Comparison of ENCODE assay signal across 28 cellular contexts in genomic region chr2:14884651-14885050, GRCh38.
"Had no signal": no experiment of that assay in that cellular context is flagged by ENCODE, and none has a peak within 500 bp of the region (broad histone marks: within the 10 kb centered on the region; RNA-seq: fewer than 3 reads in every experiment).

No MANE protein-coding gene starts in this region.

- H3K27ac ChIP-seq: colonic mucosa, coronary artery, dorsolateral prefrontal cortex, epithelial cell of prostate, esophagus muscularis mucosa, esophagus squamous epithelium, foreskin keratinocyte, gastrocnemius medialis, gastroesophageal sphincter, heart left ventricle, heart right ventricle had no signal

- H3K27me3 ChIP-seq: colonic mucosa, dorsolateral prefrontal cortex, esophagus muscularis mucosa, esophagus squamous epithelium, foreskin keratinocyte, gastrocnemius medialis, gastroesophageal sphincter, heart left ventricle, heart right ventricle had no signal

- DNase-seq: colonic mucosa; cortex of kidney; dermis blood vessel endothelial cell; dorsolateral prefrontal cortex; effector CD4-positive, alpha-beta T cell; effector CD8-positive, alpha-beta T cell; effector memory CD4-positive, alpha-beta T cell; effector memory CD8-positive, alpha-beta T cell; endodermal cell; erythroblast; esophagus squamous epithelium; foreskin fibroblast; foreskin melanocyte; gastrocnemius medialis; glutamatergic neuron; head of caudate nucleus; heart left ventricle; heart right ventricle had no signal

- H3K36me3 ChIP-seq: colonic mucosa, esophagus muscularis mucosa, esophagus squamous epithelium, gastrocnemius medialis, gastroesophageal sphincter, heart left ventricle, heart right ventricle had no signal

- H3K4me1 ChIP-seq: colonic mucosa, esophagus squamous epithelium, foreskin keratinocyte, gastrocnemius medialis, heart left ventricle, heart right ventricle had no signal

- ATAC-seq: effector memory CD8-positive, alpha-beta T cell; esophagus mucosa; foreskin keratinocyte; gastrocnemius medialis; gastroesophageal sphincter; heart left ventricle; heart right ventricle had no signal

- FAIRE-seq: colon, endometrium, endothelial cell of umbilical vein, frontal cortex had no signal

- H3K9me3 ChIP-seq: colonic mucosa, esophagus muscularis mucosa, esophagus squamous epithelium, gastrocnemius medialis, gastroesophageal sphincter, heart left ventricle, heart right ventricle had no signal

- H3K4me3 ChIP-seq: colonic mucosa, coronary artery, dorsolateral prefrontal cortex, esophagus muscularis mucosa, esophagus squamous epithelium, gastrocnemius medialis, gastroesophageal sphincter, heart left ventricle, heart right ventricle had no signal
